Comparison of ENCODE assay signal across 1 cellular context in genomic region chr14:61406670-61407069, GRCh38.
TF ChIP-seq lines count a peak whose summit lies in the region.

No MANE protein-coding gene starts in this region.

TF ChIP-seq in WTC11, 78 proteins besides CTCF, POLR2A, EP300 and RAD21 (continued from another document):
- TF ChIP-seq, protein P1, sequence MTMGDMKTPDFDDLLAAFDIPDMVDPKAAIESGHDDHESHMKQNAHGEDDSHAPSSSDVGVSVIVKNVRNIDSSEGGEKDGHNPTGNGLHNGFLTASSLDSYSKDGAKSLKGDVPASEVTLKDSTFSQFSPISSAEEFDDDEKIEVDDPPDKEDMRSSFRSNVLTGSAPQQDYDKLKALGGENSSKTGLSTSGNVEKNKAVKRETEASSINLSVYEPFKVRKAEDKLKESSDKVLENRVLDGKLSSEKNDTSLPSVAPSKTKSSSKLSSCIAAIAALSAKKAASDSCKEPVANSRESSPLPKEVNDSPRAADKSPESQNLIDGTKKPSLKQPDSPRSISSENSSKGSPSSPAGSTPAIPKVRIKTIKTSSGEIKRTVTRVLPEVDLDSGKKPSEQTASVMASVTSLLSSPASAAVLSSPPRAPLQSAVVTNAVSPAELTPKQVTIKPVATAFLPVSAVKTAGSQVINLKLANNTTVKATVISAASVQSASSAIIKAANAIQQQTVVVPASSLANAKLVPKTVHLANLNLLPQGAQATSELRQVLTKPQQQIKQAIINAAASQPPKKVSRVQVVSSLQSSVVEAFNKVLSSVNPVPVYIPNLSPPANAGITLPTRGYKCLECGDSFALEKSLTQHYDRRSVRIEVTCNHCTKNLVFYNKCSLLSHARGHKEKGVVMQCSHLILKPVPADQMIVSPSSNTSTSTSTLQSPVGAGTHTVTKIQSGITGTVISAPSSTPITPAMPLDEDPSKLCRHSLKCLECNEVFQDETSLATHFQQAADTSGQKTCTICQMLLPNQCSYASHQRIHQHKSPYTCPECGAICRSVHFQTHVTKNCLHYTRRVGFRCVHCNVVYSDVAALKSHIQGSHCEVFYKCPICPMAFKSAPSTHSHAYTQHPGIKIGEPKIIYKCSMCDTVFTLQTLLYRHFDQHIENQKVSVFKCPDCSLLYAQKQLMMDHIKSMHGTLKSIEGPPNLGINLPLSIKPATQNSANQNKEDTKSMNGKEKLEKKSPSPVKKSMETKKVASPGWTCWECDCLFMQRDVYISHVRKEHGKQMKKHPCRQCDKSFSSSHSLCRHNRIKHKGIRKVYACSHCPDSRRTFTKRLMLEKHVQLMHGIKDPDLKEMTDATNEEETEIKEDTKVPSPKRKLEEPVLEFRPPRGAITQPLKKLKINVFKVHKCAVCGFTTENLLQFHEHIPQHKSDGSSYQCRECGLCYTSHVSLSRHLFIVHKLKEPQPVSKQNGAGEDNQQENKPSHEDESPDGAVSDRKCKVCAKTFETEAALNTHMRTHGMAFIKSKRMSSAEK (CRISPR knock-in tag; IDR thresholded peaks at IDR 0.05; ENCODE audit: borderline replicate concordance) = no peak
- TF ChIP-seq, protein P2, sequence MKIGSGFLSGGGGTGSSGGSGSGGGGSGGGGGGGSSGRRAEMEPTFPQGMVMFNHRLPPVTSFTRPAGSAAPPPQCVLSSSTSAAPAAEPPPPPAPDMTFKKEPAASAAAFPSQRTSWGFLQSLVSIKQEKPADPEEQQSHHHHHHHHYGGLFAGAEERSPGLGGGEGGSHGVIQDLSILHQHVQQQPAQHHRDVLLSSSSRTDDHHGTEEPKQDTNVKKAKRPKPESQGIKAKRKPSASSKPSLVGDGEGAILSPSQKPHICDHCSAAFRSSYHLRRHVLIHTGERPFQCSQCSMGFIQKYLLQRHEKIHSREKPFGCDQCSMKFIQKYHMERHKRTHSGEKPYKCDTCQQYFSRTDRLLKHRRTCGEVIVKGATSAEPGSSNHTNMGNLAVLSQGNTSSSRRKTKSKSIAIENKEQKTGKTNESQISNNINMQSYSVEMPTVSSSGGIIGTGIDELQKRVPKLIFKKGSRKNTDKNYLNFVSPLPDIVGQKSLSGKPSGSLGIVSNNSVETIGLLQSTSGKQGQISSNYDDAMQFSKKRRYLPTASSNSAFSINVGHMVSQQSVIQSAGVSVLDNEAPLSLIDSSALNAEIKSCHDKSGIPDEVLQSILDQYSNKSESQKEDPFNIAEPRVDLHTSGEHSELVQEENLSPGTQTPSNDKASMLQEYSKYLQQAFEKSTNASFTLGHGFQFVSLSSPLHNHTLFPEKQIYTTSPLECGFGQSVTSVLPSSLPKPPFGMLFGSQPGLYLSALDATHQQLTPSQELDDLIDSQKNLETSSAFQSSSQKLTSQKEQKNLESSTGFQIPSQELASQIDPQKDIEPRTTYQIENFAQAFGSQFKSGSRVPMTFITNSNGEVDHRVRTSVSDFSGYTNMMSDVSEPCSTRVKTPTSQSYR (CRISPR knock-in tag; IDR thresholded peaks at IDR 0.05) = no peak
- no peak for TF ChIP-seq CDX4 (CRISPR knock-in tag; IDR thresholded peaks at IDR 0.05; ENCODE audit: borderline replicate concordance)
- no peak for TF ChIP-seq NR3C1 (CRISPR knock-in tag; conservative IDR thresholded peaks at IDR 0.05; ENCODE audit: low read depth)
- TF ChIP-seq TCF7 (CRISPR knock-in tag; IDR thresholded peaks at IDR 0.05; ENCODE audit: low read depth) = no peak
TF ChIP-seq in WTC11: peak in this region for 0.
